9 cellular contexts compared by ENCODE assay signal in genomic region chr1:183567584-183567983, GRCh38. TPM values are rescaled to one million over a fixed set of nuclear protein-coding genes. Genes with fewer than 3 reads are reported as not detected.
DNase-seq lines count a peak whose midpoint lies in the region; ATAC-seq and TF ChIP-seq lines count a peak whose summit lies in the region.
"Had no signal": no experiment of that assay in that cellular context is flagged by ENCODE, and none has a peak within 500 bp of the region (broad histone marks: within the 10 kb centered on the region; RNA-seq: fewer than 3 reads in every experiment).

No MANE protein-coding gene starts in this region.

- H3K9me3 ChIP-seq in CD8-positive, alpha-beta memory T cell (ENCODE audit: low read length): no peaks in the 10 kb centered on the region
- H3K9me3 ChIP-seq in osteoblast (ENCODE audit: low read depth, low read length): no peaks in the 10 kb centered on the region

- CTCF ChIA-PET in CD8-positive, alpha-beta memory T cell (lab: Charles Lee): no interaction called here

- no peaks in the 10 kb centered on the region for H3K4me1 ChIP-seq in CD8-positive, alpha-beta memory T cell (ENCODE audit: insufficient read depth, low read length)
- H3K4me1 ChIP-seq in osteoblast (ENCODE audit: insufficient read depth, low read length): peaks cover 20% of the 10 kb centered on the region

- H3K27me3 ChIP-seq in CD8-positive, alpha-beta memory T cell (ENCODE audit: insufficient read depth, low read length, poor library complexity, severe bottlenecking): no peaks in the 10 kb centered on the region
- H3K27me3 ChIP-seq in osteoblast (ENCODE audit: insufficient read depth, low read length): no peaks in the 10 kb centered on the region
- H3K27me3 ChIP-seq: cardiac muscle cell had no signal

- H3K4me3 Mint-ChIP-seq in CD8-positive, alpha-beta memory T cell: no peak overlapping the region

- no peaks in the 10 kb centered on the region for H4K20me1 ChIP-seq in osteoblast (ENCODE audit: insufficient read depth, low read length)

- peaks cover 0 to 11% (median 6%) of the 10 kb centered on the region in 3 donors for H3K4me1 Mint-ChIP-seq in CD8-positive, alpha-beta memory T cell

- H3K4me3 ChIP-seq in CD8-positive, alpha-beta memory T cell (ENCODE audit: low read length): no peak overlapping the region
- no peak overlapping the region for H3K4me3 ChIP-seq in osteoblast (ENCODE audit: insufficient read depth, low read length)
- H3K4me3 ChIP-seq: cardiac muscle cell had no signal

- ATAC-seq in GM19452 (IDR thresholded peaks at IDR 0.05; ENCODE audit: unreplicated experiment): peak; percentile 50
- ATAC-seq in GM21526 (IDR thresholded peaks at IDR 0.05; ENCODE audit: low FRiP score, unreplicated experiment): no peak

- POLR2A ChIA-PET in CD8-positive, alpha-beta memory T cell (lab: Charles Lee): no interaction called here

- TF ChIP-seq CTCF in osteoblast (IDR thresholded peaks at IDR 0.05; ENCODE audit: extremely low read depth, low read depth, low read length): no peak

- H3K9me3 Mint-ChIP-seq in CD8-positive, alpha-beta memory T cell: no peaks in the 10 kb centered on the region

- H3K79me2 ChIP-seq in osteoblast (ENCODE audit: insufficient read depth, low read length): no peaks in the 10 kb centered on the region

- peaks cover 4% of the 10 kb centered on the region in 2 donors for H3K27me3 Mint-ChIP-seq in CD8-positive, alpha-beta memory T cell

- peaks cover 0 to 3% (median 0%) of the 10 kb centered on the region in 3 donors for H3K36me3 Mint-ChIP-seq in CD8-positive, alpha-beta memory T cell

- DNase-seq in COR-L47 (lab: John Stamatoyannopoulos, UW): peak; percentile 36
- peak; percentile 52 to 63 for DNase-seq in Kasumi-1 (lab: John Stamatoyannopoulos, UW)
- peak; percentile 70 for DNase-seq in astrocyte of the hippocampus (ENCODE audit: low read depth, low spot score)
- DNase-seq in posterior vena cava (ENCODE audit: low spot score): peak; percentile 88
- DNase-seq in CD8-positive, alpha-beta memory T cell: no peak
- no peak for DNase-seq in osteoblast (ENCODE audit: insufficient read length, low spot score, missing footprints)

- no peak overlapping the region for H2AFZ ChIP-seq in osteoblast (ENCODE audit: low read length)

- intact Hi-C loops in posterior vena cava (cut with DNase I): no loop called here

- H3K36me3 ChIP-seq in CD8-positive, alpha-beta memory T cell (ENCODE audit: insufficient read depth, low read length): no peaks in the 10 kb centered on the region
- no peaks in the 10 kb centered on the region for H3K36me3 ChIP-seq in osteoblast (ENCODE audit: insufficient read depth, low read length)
- H3K36me3 ChIP-seq: cardiac muscle cell had no signal

- H3K27ac Mint-ChIP-seq in CD8-positive, alpha-beta memory T cell: peak overlapping the region in 1 of 8 donors; percentile 45

- no peak overlapping the region for H3K27ac ChIP-seq in CD8-positive, alpha-beta memory T cell (ENCODE audit: low read depth, low read length)
- H3K27ac ChIP-seq in osteoblast (ENCODE audit: low read depth, low read length): no peak overlapping the region
- H3K27ac ChIP-seq: cardiac muscle cell had no signal

- H3K4me2 ChIP-seq in osteoblast (ENCODE audit: insufficient read depth, low read length): no peak overlapping the region

RNA-seq across cellular contexts. Expression of gene NCF2, which starts 22.7 kb away (rescaled TPM):
- 10 to 100 TPM; 12.8 to 26.2 TPM for total RNA-seq in posterior vena cava
- total RNA-seq in CD8-positive, alpha-beta memory T cell: 1 to 10 TPM; 3.6 to 4.6 TPM
- polyA plus RNA-seq in CD8-positive, alpha-beta memory T cell: 0.30 TPM
- 0.88 and 2.2 TPM in 2 replicates for total RNA-seq in osteoblast

Comparison
In these comparisons a context has a peak if more than half of its experiments do, and no peak if none do; other contexts are left out.
1. DNase-seq: peak in COR-L47 (single experiment), Kasumi-1 (2 of 2), astrocyte of the hippocampus (single experiment) and posterior vena cava (single experiment); none in CD8-positive, alpha-beta memory T cell (0 of 5) and osteoblast (single experiment).